In genomic region chr2:237202288-237203030, GRCh38 we compare ENCODE assay signal across 16 cellular contexts.
DNase-seq lines count a peak whose midpoint lies in the region; ATAC-seq and TF ChIP-seq lines count a peak whose summit lies in the region.
"Had no signal": no experiment of that assay in that cellular context is flagged by ENCODE, and none has a peak within 500 bp of the region (broad histone marks: within the 10 kb centered on the region; RNA-seq: fewer than 3 reads in every experiment).

No MANE protein-coding gene starts in this region.

- no peak for TF ChIP-seq EP300 in suprapubic skin (IDR thresholded peaks at IDR 0.05)

- peaks cover 79% of the 10 kb centered on the region for H3K4me1 Mint-ChIP-seq in HFFc6 (ENCODE audit: low read depth)
- H3K4me1 Mint-ChIP-seq: activated B cell treated with CpG ODN at 0.5 μM for 24 hours; activated T-helper 17 cell treated with anti-CD3 and anti-CD28 coated beads, Interleukin-2, amount 50 U/mL, for 72 hours; T-cell had no signal

- no peaks in the 10 kb centered on the region for H3K9me3 Mint-ChIP-seq in HFFc6
- H3K9me3 Mint-ChIP-seq: activated B cell treated with CpG ODN at 0.5 μM for 24 hours; activated naive CD8-positive, alpha-beta T cell treated with anti-CD3 and anti-CD28 coated beads, Interleukin-2, amount 50 U/mL, for 24 hours; activated T-helper 17 cell treated with anti-CD3 and anti-CD28 coated beads, Interleukin-2, amount 50 U/mL, for 72 hours; T-cell had no signal

- peaks cover 0 to 15% of the 10 kb centered on the region in 2 donors for H3K4me1 ChIP-seq in muscle layer of duodenum (ENCODE audit: control insufficient read depth in 1 of 2, insufficient read depth in 2 of 2, low read length in 2 of 2)
- peaks cover 15% of the 10 kb centered on the region for H3K4me1 ChIP-seq in suprapubic skin
- H3K4me1 ChIP-seq: BLaER1, prostate gland had no signal

- H3K27ac ChIP-seq in muscle layer of duodenum (ENCODE audit: low read length) (peak overlapping the region; percentile 27), suprapubic skin (peak overlapping the region; percentile 73)
- H3K27ac ChIP-seq: BLaER1, prostate gland had no signal

- H3K4me3 Mint-ChIP-seq in HFFc6: peak overlapping the region; percentile 76
- H3K4me3 Mint-ChIP-seq: activated B cell treated with CpG ODN at 0.5 μM for 24 hours; activated naive CD8-positive, alpha-beta T cell treated with anti-CD3 and anti-CD28 coated beads, Interleukin-2, amount 50 U/mL, for 24 hours; activated T-helper 17 cell treated with anti-CD3 and anti-CD28 coated beads, Interleukin-2, amount 50 U/mL, for 72 hours; T-cell had no signal

- H3K9me3 ChIP-seq in muscle layer of duodenum (ENCODE audit: control insufficient read depth in 1 of 2, low read length in 2 of 2): no peaks in the 10 kb centered on the region
- no peaks in the 10 kb centered on the region for H3K9me3 ChIP-seq in suprapubic skin
- H3K9me3 ChIP-seq in MG63: no peaks in the 10 kb centered on the region
- H3K9me3 ChIP-seq: prostate gland had no signal

- no peak overlapping the region for H3K4me3 ChIP-seq in muscle layer of duodenum (ENCODE audit: low read depth in 1 of 2, low read length in 2 of 2)
- H3K4me3 ChIP-seq in suprapubic skin: no peak overlapping the region
- H3K4me3 ChIP-seq in MG63: no peak overlapping the region
- H3K4me3 ChIP-seq: BLaER1, prostate gland had no signal

- no peak for DNase-seq in HFFc6
- DNase-seq in T1000 (lab: John Stamatoyannopoulos, UW): peak; percentile 45
- DNase-seq in suprapubic skin (ENCODE audit: low spot score in 2 of 2): no peak
- no peak for DNase-seq in MG63
- no peak for DNase-seq in GM10266 (ENCODE audit: extremely low spot score)
- DNase-seq: activated B cell treated with CpG ODN at 0.5 μM for 24 hours; activated CD8-positive, alpha-beta memory T cell treated with anti-CD3 and anti-CD28 coated beads for 24 hours; NCI-H1105 treated with DMSO at 0.1 percent for 48 hours; NCI-H2171; T-cell had no signal

- H3K27me3 Mint-ChIP-seq in HFFc6 (ENCODE audit: insufficient read depth): 0 out of 2 replicates have a peak, but pooled peaks cover 2% of the 10 kb centered on the region

- no peak for ATAC-seq in GM21526 (IDR thresholded peaks at IDR 0.05; ENCODE audit: low FRiP score, unreplicated experiment)
- ATAC-seq: T-cell had no signal

- TF ChIP-seq POLR2A in suprapubic skin (IDR thresholded peaks at IDR 0.05): no peak

- no peak for TF ChIP-seq CTCF in HFFc6 (IDR thresholded peaks at IDR 0.05)
- TF ChIP-seq CTCF in suprapubic skin (IDR thresholded peaks at IDR 0.05): no peak
- TF ChIP-seq CTCF in GM10266 (IDR thresholded peaks at IDR 0.05; ENCODE audit: control insufficient read depth, insufficient read depth, low read depth, missing control alignments): no peak

- peak overlapping the region; percentile 95 for H3K27ac Mint-ChIP-seq in HFFc6
- H3K27ac Mint-ChIP-seq: activated B cell treated with CpG ODN at 0.5 μM for 24 hours; activated T-helper 17 cell treated with anti-CD3 and anti-CD28 coated beads, Interleukin-2, amount 50 U/mL, for 72 hours; T-cell had no signal

- no peaks in the 10 kb centered on the region for H3K36me3 ChIP-seq in muscle layer of duodenum (ENCODE audit: control insufficient read depth in 1 of 2, insufficient read depth in 2 of 2, low read length in 2 of 2)
- no peaks in the 10 kb centered on the region for H3K36me3 ChIP-seq in suprapubic skin
- H3K36me3 ChIP-seq in MG63: no peaks in the 10 kb centered on the region
- H3K36me3 ChIP-seq: BLaER1, prostate gland had no signal

- WGBS in suprapubic skin: 82% methylated on average over 13 of the region's 13 CpGs

- H3K27me3 ChIP-seq in muscle layer of duodenum (ENCODE audit: low read depth, low read length) (no peaks in the 10 kb centered on the region), suprapubic skin (no peaks in the 10 kb centered on the region), MG63 (no peaks in the 10 kb centered on the region)
- H3K27me3 ChIP-seq: BLaER1 had no signal

- H3K36me3 Mint-ChIP-seq in HFFc6 (ENCODE audit: low read depth): no peaks in the 10 kb centered on the region; the same call in 1 of the 2 replicates
- H3K36me3 Mint-ChIP-seq: T-cell had no signal
